1 cellular context compared by ENCODE assay signal in genomic region chr2:3423492-3424170, GRCh38.
A peak's percentile ranks its signal among the peaks of the same experiment; 100 is the strongest.
TF ChIP-seq lines count a peak whose summit lies in the region.

No MANE protein-coding gene starts in this region.

TF ChIP-seq in HepG2, 621 proteins besides CTCF, POLR2A, EP300 and RAD21 (continued from another document and continues in another):
- TF ChIP-seq, protein P1, sequence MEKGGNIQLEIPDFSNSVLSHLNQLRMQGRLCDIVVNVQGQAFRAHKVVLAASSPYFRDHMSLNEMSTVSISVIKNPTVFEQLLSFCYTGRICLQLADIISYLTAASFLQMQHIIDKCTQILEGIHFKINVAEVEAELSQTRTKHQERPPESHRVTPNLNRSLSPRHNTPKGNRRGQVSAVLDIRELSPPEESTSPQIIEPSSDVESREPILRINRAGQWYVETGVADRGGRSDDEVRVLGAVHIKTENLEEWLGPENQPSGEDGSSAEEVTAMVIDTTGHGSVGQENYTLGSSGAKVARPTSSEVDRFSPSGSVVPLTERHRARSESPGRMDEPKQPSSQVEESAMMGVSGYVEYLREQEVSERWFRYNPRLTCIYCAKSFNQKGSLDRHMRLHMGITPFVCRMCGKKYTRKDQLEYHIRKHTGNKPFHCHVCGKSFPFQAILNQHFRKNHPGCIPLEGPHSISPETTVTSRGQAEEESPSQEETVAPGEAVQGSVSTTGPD (CRISPR knock-in tag; IDR thresholded peaks at IDR 0.05), result no peak
- TF ChIP-seq ATF7-NPFF (CRISPR knock-in tag; IDR thresholded peaks at IDR 0.05; ENCODE audit: low read depth) (no peak), GATA4 (IDR thresholded peaks at IDR 0.05; ENCODE audit: borderline replicate concordance, low read depth) (no peak), HOMEZ (CRISPR knock-in tag; IDR thresholded peaks at IDR 0.05; ENCODE audit: low read depth) (0 out of 2 replicates have a peak, but pooled peaks have one; percentile 45), ZBTB7B (CRISPR knock-in tag; IDR thresholded peaks at IDR 0.05) (no peak), ERF (CRISPR knock-in tag; IDR thresholded peaks at IDR 0.05) (no peak; the same call in 1 of the 2 replicates), ZFX (CRISPR knock-in tag; IDR thresholded peaks at IDR 0.05; ENCODE audit: low read depth) (no peak), KDM4B (CRISPR knock-in tag; IDR thresholded peaks at IDR 0.05) (0 out of 2 replicates have a peak, but pooled peaks have one; percentile 28), EHMT2 (IDR thresholded peaks at IDR 0.05; ENCODE audit: borderline replicate concordance, low read depth, low read length) (no peak), LCORL (IDR thresholded peaks at IDR 0.05) (no peak), LCORL (CRISPR knock-in tag; IDR thresholded peaks at IDR 0.05) (no peak), ZNF460 (CRISPR knock-in tag; IDR thresholded peaks at IDR 0.05; ENCODE audit: borderline replicate concordance) (no peak), ZNF773 (CRISPR knock-in tag; IDR thresholded peaks at IDR 0.05; ENCODE audit: borderline replicate concordance) (no peak), CERS6 (CRISPR knock-in tag; IDR thresholded peaks at IDR 0.05) (no peak), CEBPB (IDR thresholded peaks at IDR 0.05; ENCODE audit: borderline replicate concordance, low read depth, low read length) (no peak), GZF1 (CRISPR knock-in tag; IDR thresholded peaks at IDR 0.05) (no peak), ZNF30 (CRISPR knock-in tag; IDR thresholded peaks at IDR 0.05) (no peak), MTA1 (CRISPR knock-in tag; IDR thresholded peaks at IDR 0.05; ENCODE audit: borderline replicate concordance) (no peak), FOXA1 (IDR thresholded peaks at IDR 0.05) (0 out of 2 replicates have a peak, but pooled peaks have one; percentile 12), FOXA1 (CRISPR knock-in tag; IDR thresholded peaks at IDR 0.05) (peak; percentile 64), SUZ12 (IDR thresholded peaks at IDR 0.05; ENCODE audit: low read depth, low read length) (no peak), SMAD9 (CRISPR knock-in tag; IDR thresholded peaks at IDR 0.05) (no peak), ARID2 (CRISPR knock-in tag; IDR thresholded peaks at IDR 0.05; ENCODE audit: borderline replicate concordance) (no peak), MED8 (CRISPR knock-in tag; IDR thresholded peaks at IDR 0.05; ENCODE audit: insufficient replicate concordance) (no peak), ZNF740 (CRISPR knock-in tag; IDR thresholded peaks at IDR 0.05) (no peak), ZNF496 (CRISPR knock-in tag; IDR thresholded peaks at IDR 0.05; ENCODE audit: insufficient replicate concordance) (no peak), ZNF3 (CRISPR knock-in tag; IDR thresholded peaks at IDR 0.05) (no peak), MYPOP (CRISPR knock-in tag; IDR thresholded peaks at IDR 0.05) (no peak), U2AF2 (IDR thresholded peaks at IDR 0.05; ENCODE audit: low read depth, low read length) (no peak), KLF6 (CRISPR knock-in tag; IDR thresholded peaks at IDR 0.05) (0 out of 2 replicates have a peak, but pooled peaks have one; percentile 21)
- TF ChIP-seq, protein P2, sequence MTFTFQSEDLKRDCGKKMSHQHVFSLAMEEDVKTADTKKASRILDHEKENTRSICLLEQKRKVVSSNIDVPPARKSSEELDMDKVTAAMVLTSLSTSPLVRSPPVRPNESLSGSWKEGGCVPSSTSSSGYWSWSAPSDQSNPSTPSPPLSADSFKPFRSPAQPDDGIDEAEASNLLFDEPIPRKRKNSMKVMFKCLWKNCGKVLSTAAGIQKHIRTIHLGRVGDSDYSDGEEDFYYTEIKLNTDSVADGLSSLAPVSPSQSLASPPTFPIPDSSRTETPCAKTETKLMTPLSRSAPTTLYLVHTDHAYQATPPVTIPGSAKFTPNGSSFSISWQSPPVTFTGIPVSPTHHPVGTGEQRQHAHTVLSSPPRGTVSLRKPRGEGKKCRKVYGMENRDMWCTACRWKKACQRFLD (CRISPR knock-in tag; IDR thresholded peaks at IDR 0.05; ENCODE audit: borderline replicate concordance), result no peak
- TF ChIP-seq, protein P3, sequence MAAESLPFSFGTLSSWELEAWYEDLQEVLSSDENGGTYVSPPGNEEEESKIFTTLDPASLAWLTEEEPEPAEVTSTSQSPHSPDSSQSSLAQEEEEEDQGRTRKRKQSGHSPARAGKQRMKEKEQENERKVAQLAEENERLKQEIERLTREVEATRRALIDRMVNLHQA (CRISPR knock-in tag; IDR thresholded peaks at IDR 0.05), result no peak
- TF ChIP-seq, protein P4, sequence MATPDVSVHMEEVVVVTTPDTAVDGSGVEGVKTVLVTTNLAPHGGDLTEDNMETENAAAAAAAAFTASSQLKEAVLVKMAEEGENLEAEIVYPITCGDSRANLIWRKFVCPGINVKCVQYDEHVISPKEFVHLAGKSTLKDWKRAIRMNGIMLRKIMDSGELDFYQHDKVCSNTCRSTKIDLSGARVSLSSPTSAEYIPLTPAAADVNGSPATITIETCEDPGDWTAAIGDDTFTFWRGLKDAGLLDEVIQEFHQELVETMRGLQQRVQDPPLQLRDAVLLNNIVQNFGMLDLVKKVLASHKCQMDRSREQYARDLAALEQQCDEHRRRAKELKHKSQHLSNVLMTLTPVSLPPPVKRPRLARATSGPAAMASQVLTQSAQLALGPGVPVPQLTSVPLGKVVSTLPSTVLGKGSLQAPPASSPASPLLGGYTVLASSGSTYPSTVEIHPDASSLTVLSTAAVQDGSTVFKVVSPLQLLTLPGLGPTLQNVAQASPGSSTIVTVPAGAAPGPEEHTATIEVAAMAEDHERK (CRISPR knock-in tag; IDR thresholded peaks at IDR 0.05; ENCODE audit: low read depth), result no peak
- TF ChIP-seq, protein P5, sequence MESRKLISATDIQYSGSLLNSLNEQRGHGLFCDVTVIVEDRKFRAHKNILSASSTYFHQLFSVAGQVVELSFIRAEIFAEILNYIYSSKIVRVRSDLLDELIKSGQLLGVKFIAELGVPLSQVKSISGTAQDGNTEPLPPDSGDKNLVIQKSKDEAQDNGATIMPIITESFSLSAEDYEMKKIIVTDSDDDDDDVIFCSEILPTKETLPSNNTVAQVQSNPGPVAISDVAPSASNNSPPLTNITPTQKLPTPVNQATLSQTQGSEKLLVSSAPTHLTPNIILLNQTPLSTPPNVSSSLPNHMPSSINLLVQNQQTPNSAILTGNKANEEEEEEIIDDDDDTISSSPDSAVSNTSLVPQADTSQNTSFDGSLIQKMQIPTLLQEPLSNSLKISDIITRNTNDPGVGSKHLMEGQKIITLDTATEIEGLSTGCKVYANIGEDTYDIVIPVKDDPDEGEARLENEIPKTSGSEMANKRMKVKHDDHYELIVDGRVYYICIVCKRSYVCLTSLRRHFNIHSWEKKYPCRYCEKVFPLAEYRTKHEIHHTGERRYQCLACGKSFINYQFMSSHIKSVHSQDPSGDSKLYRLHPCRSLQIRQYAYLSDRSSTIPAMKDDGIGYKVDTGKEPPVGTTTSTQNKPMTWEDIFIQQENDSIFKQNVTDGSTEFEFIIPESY (CRISPR knock-in tag; IDR thresholded peaks at IDR 0.05), result peak; percentile 89
- TF ChIP-seq, protein P6, sequence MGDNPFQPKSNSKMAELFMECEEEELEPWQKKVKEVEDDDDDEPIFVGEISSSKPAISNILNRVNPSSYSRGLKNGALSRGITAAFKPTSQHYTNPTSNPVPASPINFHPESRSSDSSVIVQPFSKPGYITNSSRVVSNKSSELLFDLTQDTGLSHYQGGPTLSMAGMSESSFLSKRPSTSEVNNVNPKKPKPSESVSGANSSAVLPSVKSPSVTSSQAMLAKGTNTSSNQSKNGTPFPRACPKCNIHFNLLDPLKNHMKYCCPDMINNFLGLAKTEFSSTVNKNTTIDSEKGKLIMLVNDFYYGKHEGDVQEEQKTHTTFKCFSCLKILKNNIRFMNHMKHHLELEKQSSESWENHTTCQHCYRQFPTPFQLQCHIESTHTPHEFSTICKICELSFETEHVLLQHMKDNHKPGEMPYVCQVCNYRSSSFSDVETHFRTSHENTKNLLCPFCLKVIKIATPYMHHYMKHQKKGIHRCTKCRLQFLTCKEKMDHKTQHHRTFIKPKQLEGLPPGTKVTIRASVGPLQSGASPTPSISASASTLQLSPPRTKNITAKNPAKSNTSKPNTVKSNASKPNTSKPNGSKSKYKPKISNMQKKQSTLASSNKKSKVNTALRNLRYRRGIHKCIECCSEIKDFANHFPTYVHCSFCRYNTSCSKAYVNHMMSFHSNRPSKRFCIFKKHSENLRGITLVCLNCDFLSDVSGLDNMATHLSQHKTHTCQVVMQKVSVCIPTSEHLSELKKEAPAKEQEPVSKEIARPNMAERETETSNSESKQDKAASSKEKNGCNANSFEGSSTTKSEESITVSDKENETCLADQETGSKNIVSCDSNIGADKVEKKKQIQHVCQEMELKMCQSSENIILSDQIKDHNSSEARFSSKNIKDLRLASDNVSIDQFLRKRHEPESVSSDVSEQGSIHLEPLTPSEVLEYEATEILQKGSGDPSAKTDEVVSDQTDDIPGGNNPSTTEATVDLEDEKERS (CRISPR knock-in tag; IDR thresholded peaks at IDR 0.05), result no peak
- TF ChIP-seq, protein P7, sequence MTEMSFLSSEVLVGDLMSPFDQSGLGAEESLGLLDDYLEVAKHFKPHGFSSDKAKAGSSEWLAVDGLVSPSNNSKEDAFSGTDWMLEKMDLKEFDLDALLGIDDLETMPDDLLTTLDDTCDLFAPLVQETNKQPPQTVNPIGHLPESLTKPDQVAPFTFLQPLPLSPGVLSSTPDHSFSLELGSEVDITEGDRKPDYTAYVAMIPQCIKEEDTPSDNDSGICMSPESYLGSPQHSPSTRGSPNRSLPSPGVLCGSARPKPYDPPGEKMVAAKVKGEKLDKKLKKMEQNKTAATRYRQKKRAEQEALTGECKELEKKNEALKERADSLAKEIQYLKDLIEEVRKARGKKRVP (CRISPR knock-in tag; IDR thresholded peaks at IDR 0.05), result no peak
- TF ChIP-seq, protein P8, sequence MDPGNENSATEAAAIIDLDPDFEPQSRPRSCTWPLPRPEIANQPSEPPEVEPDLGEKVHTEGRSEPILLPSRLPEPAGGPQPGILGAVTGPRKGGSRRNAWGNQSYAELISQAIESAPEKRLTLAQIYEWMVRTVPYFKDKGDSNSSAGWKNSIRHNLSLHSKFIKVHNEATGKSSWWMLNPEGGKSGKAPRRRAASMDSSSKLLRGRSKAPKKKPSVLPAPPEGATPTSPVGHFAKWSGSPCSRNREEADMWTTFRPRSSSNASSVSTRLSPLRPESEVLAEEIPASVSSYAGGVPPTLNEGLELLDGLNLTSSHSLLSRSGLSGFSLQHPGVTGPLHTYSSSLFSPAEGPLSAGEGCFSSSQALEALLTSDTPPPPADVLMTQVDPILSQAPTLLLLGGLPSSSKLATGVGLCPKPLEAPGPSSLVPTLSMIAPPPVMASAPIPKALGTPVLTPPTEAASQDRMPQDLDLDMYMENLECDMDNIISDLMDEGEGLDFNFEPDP (CRISPR knock-in tag; conservative IDR thresholded peaks at IDR 0.05), result no peak
- TF ChIP-seq, protein P9, sequence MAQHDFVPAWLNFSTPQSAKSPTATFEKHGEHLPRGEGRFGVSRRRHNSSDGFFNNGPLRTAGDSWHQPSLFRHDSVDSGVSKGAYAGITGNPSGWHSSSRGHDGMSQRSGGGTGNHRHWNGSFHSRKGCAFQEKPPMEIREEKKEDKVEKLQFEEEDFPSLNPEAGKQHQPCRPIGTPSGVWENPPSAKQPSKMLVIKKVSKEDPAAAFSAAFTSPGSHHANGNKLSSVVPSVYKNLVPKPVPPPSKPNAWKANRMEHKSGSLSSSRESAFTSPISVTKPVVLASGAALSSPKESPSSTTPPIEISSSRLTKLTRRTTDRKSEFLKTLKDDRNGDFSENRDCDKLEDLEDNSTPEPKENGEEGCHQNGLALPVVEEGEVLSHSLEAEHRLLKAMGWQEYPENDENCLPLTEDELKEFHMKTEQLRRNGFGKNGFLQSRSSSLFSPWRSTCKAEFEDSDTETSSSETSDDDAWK (CRISPR knock-in tag; IDR thresholded peaks at IDR 0.05), result no peak
- TF ChIP-seq, protein P10, sequence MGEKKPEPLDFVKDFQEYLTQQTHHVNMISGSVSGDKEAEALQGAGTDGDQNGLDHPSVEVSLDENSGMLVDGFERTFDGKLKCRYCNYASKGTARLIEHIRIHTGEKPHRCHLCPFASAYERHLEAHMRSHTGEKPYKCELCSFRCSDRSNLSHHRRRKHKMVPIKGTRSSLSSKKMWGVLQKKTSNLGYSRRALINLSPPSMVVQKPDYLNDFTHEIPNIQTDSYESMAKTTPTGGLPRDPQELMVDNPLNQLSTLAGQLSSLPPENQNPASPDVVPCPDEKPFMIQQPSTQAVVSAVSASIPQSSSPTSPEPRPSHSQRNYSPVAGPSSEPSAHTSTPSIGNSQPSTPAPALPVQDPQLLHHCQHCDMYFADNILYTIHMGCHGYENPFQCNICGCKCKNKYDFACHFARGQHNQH (CRISPR knock-in tag; IDR thresholded peaks at IDR 0.05), result no peak
